Comparison of ENCODE assay signal across 29 cellular contexts in the genomic region with DNA sequence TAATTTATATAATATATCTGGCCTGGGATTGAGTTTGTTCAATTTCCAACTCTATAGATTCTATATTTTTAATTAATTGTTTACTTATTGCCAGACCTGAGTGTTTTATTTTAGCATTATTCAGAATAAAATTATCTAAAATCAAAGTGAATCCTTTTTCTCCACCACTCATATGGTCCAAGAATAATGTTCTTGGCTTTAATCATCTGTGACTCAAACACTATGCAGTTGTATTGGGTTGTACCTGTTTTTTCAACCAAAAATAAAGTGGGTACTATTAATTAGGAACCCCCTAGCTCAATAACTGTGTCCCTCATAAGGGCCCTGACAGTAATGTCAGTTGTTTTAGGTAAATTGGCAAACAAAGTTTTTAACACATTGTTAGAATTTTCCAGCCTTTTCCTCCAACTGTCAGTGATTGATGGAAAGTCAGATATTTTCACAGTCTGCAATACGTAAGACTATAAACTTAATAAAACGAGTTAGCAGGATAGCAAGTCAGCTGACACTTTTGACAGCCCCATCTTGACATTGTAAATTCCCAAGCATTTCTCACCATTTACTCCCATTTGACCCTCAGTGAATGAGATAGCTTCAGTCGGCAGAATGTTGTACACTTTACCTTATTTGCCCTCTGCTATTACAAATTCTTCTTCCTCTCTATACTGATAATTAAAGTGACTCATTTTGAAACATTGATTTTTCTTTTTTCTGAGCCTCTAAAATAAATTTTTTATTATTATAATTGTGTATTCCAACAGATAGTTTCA.
DNase-seq lines count a peak whose midpoint lies in the region; ATAC-seq and TF ChIP-seq lines count a peak whose summit lies in the region.
"Had no signal": no experiment of that assay in that cellular context is flagged by ENCODE, and none has a peak within 500 bp of the region (broad histone marks: within the 10 kb centered on the region; RNA-seq: fewer than 3 reads in every experiment).

No MANE protein-coding gene starts in this region.

- H3K4me2 ChIP-seq in neural cell (ENCODE audit: low read length), result no peak overlapping the region
- no peak overlapping the region for H3K4me2 ChIP-seq in smooth muscle cell
- H3K4me2 ChIP-seq: A549; BLaER1; BLaER1 treated with 17β-estradiol and CSF1 and Interleukin-3, amounts not matched to agents 10 nM and 100 nM had no signal

- no peak for DNase-seq in omental fat pad (ENCODE audit: low spot score)
- no peak for DNase-seq in globus pallidus (ENCODE audit: low spot score)
- no peak for DNase-seq in smooth muscle cell (lab: John Stamatoyannopoulos, UW; ENCODE audit: unreplicated experiment)
- DNase-seq: 8988T; ACHN; AML-193; BE2C; C1 segment of cervical spinal cord; Caco-2; Calu3; CD4-positive, alpha-beta memory T cell; CD4-positive, alpha-beta T cell; CD4-positive, CD25-positive, alpha-beta regulatory T cell; CD8-positive, alpha-beta memory T cell; CD8-positive, alpha-beta T cell; COR-L47; DMS 273 treated with DMSO at 0.1 percent for 48 hours; DMS153; DMS53; DMS79; DMS79 treated with DMSO at 0.1 percent for 48 hours; DND-41; EL had no signal

- no peaks in the 10 kb centered on the region for H3K9me2 ChIP-seq in neural cell (ENCODE audit: insufficient read depth, low read length)

- H2AFZ ChIP-seq in neural cell (ENCODE audit: low read depth, low read length), result no peak overlapping the region
- no peak overlapping the region for H2AFZ ChIP-seq in smooth muscle cell (ENCODE audit: low read depth)

- H3K79me2 ChIP-seq in neural cell (replicated peaks; ENCODE audit: insufficient read depth, low read length), result no peaks in the 10 kb centered on the region
- H3K79me2 ChIP-seq in smooth muscle cell (ENCODE audit: low read depth), result no peaks in the 10 kb centered on the region

- TF ChIP-seq EP300 in neural cell (conservative IDR thresholded peaks at IDR 0.05; ENCODE audit: poor library complexity, severe bottlenecking), result peak; percentile 79

- H3K27ac ChIP-seq in neural cell (ENCODE audit: low read length), result no peak overlapping the region
- no peak overlapping the region for H3K27ac ChIP-seq in smooth muscle cell (ENCODE audit: low read depth)
- H3K27ac ChIP-seq: 22Rv1; A549; BLaER1; BLaER1 treated with 17β-estradiol and CSF1 and Interleukin-3, amounts not matched to agents 10 nM and 100 nM; C4-2B had no signal

- no peak for TF ChIP-seq RAD21 in neural cell (conservative IDR thresholded peaks at IDR 0.05)

- H3K4me1 ChIP-seq in smooth muscle cell (ENCODE audit: low read depth), result no peaks in the 10 kb centered on the region
- H3K4me1 ChIP-seq: A549, BE2C, Caco-2 had no signal

- H3K27me3 ChIP-seq in neural cell (ENCODE audit: insufficient read depth, low read depth, low read length) (no peaks in the 10 kb centered on the region), smooth muscle cell (ENCODE audit: low read depth) (no peaks in the 10 kb centered on the region)
- H3K27me3 ChIP-seq: BE2C; BLaER1; BLaER1 treated with 17β-estradiol and CSF1 and Interleukin-3, amounts not matched to agents 10 nM and 100 nM had no signal

- 52% methylated on average over 3 of the region's 3 CpGs for WGBS in smooth muscle cell (ENCODE audit: low lambda C conversion rate)

- ATAC-seq in omental fat pad (ENCODE audit: low FRiP score), result peak; percentile 71
- ATAC-seq: A549; CD8-positive, alpha-beta T cell had no signal

- H3K36me3 ChIP-seq in neural cell (ENCODE audit: insufficient read depth, low read length) (no peaks in the 10 kb centered on the region), smooth muscle cell (ENCODE audit: low read depth) (no peaks in the 10 kb centered on the region)
- H3K36me3 ChIP-seq: BE2C; BLaER1; BLaER1 treated with 17β-estradiol and CSF1 and Interleukin-3, amounts not matched to agents 10 nM and 100 nM had no signal

- no peaks in the 10 kb centered on the region for H4K20me1 ChIP-seq in neural cell (ENCODE audit: insufficient read depth)
- no peaks in the 10 kb centered on the region for H4K20me1 ChIP-seq in smooth muscle cell (ENCODE audit: low read depth)
- H4K20me1 ChIP-seq: BLaER1; BLaER1 treated with 17β-estradiol and CSF1 and Interleukin-3, amounts not matched to agents 10 nM and 100 nM had no signal

- no peaks in the 10 kb centered on the region for H3K9me3 ChIP-seq in neural cell (ENCODE audit: low read length)
- no peaks in the 10 kb centered on the region for H3K9me3 ChIP-seq in smooth muscle cell (replicated peaks; ENCODE audit: low read depth)
- H3K9me3 ChIP-seq: A549, BE2C had no signal

- TF ChIP-seq CTCF in neural cell (IDR thresholded peaks at IDR 0.05; ENCODE audit: poor library complexity, severe bottlenecking) (no peak), omental fat pad (IDR thresholded peaks at IDR 0.05) (no peak), smooth muscle cell (IDR thresholded peaks at IDR 0.05; ENCODE audit: borderline replicate concordance, insufficient read depth, poor library complexity, severe bottlenecking) (no peak)

- H3K4me3 ChIP-seq in neural cell (ENCODE audit: low read length) (no peak overlapping the region), smooth muscle cell (no peak overlapping the region)
- H3K4me3 ChIP-seq: A549; BLaER1; BLaER1 treated with 17β-estradiol and CSF1 and Interleukin-3, amounts not matched to agents 10 nM and 100 nM had no signal

- H3K9ac ChIP-seq in neural cell (ENCODE audit: low read length) (no peak overlapping the region), smooth muscle cell (ENCODE audit: low read depth) (no peak overlapping the region)
- H3K9ac ChIP-seq: BLaER1; BLaER1 treated with 17β-estradiol and CSF1 and Interleukin-3, amounts not matched to agents 10 nM and 100 nM had no signal

- H3F3A ChIP-seq in neural cell (ENCODE audit: insufficient read depth, low read length, poor library complexity, severe bottlenecking) (no peaks in the 10 kb centered on the region), smooth muscle cell (ENCODE audit: low read depth) (no peaks in the 10 kb centered on the region)

TF ChIP-seq in neural cell, 6 proteins besides CTCF, POLR2A, EP300 and RAD21:
- TF ChIP-seq, protein P1, sequence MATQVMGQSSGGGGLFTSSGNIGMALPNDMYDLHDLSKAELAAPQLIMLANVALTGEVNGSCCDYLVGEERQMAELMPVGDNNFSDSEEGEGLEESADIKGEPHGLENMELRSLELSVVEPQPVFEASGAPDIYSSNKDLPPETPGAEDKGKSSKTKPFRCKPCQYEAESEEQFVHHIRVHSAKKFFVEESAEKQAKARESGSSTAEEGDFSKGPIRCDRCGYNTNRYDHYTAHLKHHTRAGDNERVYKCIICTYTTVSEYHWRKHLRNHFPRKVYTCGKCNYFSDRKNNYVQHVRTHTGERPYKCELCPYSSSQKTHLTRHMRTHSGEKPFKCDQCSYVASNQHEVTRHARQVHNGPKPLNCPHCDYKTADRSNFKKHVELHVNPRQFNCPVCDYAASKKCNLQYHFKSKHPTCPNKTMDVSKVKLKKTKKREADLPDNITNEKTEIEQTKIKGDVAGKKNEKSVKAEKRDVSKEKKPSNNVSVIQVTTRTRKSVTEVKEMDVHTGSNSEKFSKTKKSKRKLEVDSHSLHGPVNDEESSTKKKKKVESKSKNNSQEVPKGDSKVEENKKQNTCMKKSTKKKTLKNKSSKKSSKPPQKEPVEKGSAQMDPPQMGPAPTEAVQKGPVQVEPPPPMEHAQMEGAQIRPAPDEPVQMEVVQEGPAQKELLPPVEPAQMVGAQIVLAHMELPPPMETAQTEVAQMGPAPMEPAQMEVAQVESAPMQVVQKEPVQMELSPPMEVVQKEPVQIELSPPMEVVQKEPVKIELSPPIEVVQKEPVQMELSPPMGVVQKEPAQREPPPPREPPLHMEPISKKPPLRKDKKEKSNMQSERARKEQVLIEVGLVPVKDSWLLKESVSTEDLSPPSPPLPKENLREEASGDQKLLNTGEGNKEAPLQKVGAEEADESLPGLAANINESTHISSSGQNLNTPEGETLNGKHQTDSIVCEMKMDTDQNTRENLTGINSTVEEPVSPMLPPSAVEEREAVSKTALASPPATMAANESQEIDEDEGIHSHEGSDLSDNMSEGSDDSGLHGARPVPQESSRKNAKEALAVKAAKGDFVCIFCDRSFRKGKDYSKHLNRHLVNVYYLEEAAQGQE (IDR thresholded peaks at IDR 0.05; ENCODE audit: borderline replicate concordance), result no peak
- peak; percentile 42 for TF ChIP-seq POLR2AphosphoS5 (IDR thresholded peaks at IDR 0.05)
- no peak for TF ChIP-seq SMC3 (conservative IDR thresholded peaks at IDR 0.05; ENCODE audit: poor library complexity)
TF ChIP-seq in neural cell: peak in this region for 1.
